In the genomic region with DNA sequence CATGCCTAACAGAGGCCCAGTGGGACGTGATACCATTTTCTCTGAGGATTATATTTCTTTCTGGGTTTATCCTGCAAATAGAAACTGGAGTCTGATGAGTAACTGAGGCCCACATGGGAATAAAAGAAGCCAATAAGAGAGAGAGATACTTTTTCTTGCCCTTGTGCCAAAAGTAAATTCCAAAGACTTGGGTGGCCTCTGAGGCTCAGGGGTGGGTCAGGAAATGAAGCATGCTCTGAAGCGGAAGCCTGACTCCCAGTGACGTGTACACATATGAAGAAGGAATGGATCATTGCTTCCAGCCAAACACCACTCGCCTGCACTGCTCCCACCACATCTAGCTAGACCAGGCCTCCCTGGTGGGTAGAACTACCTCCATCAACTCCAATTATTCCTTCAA, we compare ENCODE assay signal across 14 cellular contexts.
DNase-seq lines count a peak whose midpoint lies in the region; ATAC-seq and TF ChIP-seq lines count a peak whose summit lies in the region.
"Had no signal": no experiment of that assay in that cellular context is flagged by ENCODE, and none has a peak within 500 bp of the region (broad histone marks: within the 10 kb centered on the region; RNA-seq: fewer than 3 reads in every experiment).

No MANE protein-coding gene starts in this region.

- H3K9me3 ChIP-seq in skeletal muscle satellite cell (replicated peaks; ENCODE audit: low read length), result no peaks in the 10 kb centered on the region
- no peaks in the 10 kb centered on the region for H3K9me3 ChIP-seq in smooth muscle cell (replicated peaks; ENCODE audit: low read depth)

- no peaks in the 10 kb centered on the region for H3K9me3 Mint-ChIP-seq in endothelial cell (ENCODE audit: unreplicated experiment)
- H3K9me3 Mint-ChIP-seq: stimulated activated memory B cell treated with anti-CD40 and anti-IgM and Interleukin-4, amounts not matched to agents 10 μg/mL and 1 μg/mL and 100 μg/mL, for 72 hours had no signal

- TF ChIP-seq CTCF in smooth muscle cell (IDR thresholded peaks at IDR 0.05; ENCODE audit: borderline replicate concordance, insufficient read depth, poor library complexity, severe bottlenecking), result no peak
- no peak for TF ChIP-seq CTCF in endothelial cell (IDR thresholded peaks at IDR 0.05; ENCODE audit: unreplicated experiment)

- no peak overlapping the region for H3K4me3 Mint-ChIP-seq in endothelial cell (ENCODE audit: unreplicated experiment)
- H3K4me3 Mint-ChIP-seq: stimulated activated memory B cell treated with anti-CD40 and anti-IgM and Interleukin-4, amounts not matched to agents 10 μg/mL and 1 μg/mL and 100 μg/mL, for 72 hours had no signal

- H3K36me3 Mint-ChIP-seq in endothelial cell (ENCODE audit: low read depth, unreplicated experiment), result no peaks in the 10 kb centered on the region
- H3K36me3 Mint-ChIP-seq: stimulated activated memory B cell treated with anti-CD40 and anti-IgM and Interleukin-4, amounts not matched to agents 10 μg/mL and 1 μg/mL and 100 μg/mL, for 72 hours had no signal

- no peak overlapping the region for H3K27ac Mint-ChIP-seq in endothelial cell (ENCODE audit: unreplicated experiment)
- H3K27ac Mint-ChIP-seq: stimulated activated memory B cell treated with anti-CD40 and anti-IgM and Interleukin-4, amounts not matched to agents 10 μg/mL and 1 μg/mL and 100 μg/mL, for 72 hours had no signal

- H3K36me3 ChIP-seq in skeletal muscle satellite cell (ENCODE audit: insufficient read depth, low read length) (no peaks in the 10 kb centered on the region), smooth muscle cell (ENCODE audit: low read depth) (no peaks in the 10 kb centered on the region)

- H3K79me2 ChIP-seq in smooth muscle cell (ENCODE audit: low read depth), result no peaks in the 10 kb centered on the region

- peaks cover 43% of the 10 kb centered on the region for H3K4me1 ChIP-seq in skeletal muscle satellite cell (ENCODE audit: control insufficient read depth, insufficient read depth, low read length)
- no peaks in the 10 kb centered on the region for H3K4me1 ChIP-seq in smooth muscle cell (ENCODE audit: low read depth)

- H3K4me2 ChIP-seq in skeletal muscle satellite cell (ENCODE audit: low read length), result peak overlapping the region; percentile 5
- no peak overlapping the region for H3K4me2 ChIP-seq in smooth muscle cell

- H3K9ac ChIP-seq in skeletal muscle satellite cell (ENCODE audit: low read depth, low read length) (peak overlapping the region; percentile 54), smooth muscle cell (ENCODE audit: low read depth) (no peak overlapping the region)

- no peak overlapping the region for H2AFZ ChIP-seq in smooth muscle cell (ENCODE audit: low read depth)

- H4K20me1 ChIP-seq in smooth muscle cell (ENCODE audit: low read depth), result no peaks in the 10 kb centered on the region

- H3K4me1 Mint-ChIP-seq in endothelial cell (ENCODE audit: unreplicated experiment), result peaks cover 12% of the 10 kb centered on the region

- no peak for ATAC-seq in HG03469 (IDR thresholded peaks at IDR 0.05; ENCODE audit: unreplicated experiment)
- ATAC-seq: stimulated activated memory B cell treated with anti-CD40 and anti-IgM and Interleukin-4, amounts not matched to agents 10 μg/mL and 1 μg/mL and 100 μg/mL, for 72 hours had no signal

- no peak overlapping the region for H3K27ac ChIP-seq in smooth muscle cell (ENCODE audit: low read depth)

- H3K4me3 ChIP-seq in skeletal muscle satellite cell (ENCODE audit: low read length), result peak overlapping the region; percentile 33
- H3K4me3 ChIP-seq in smooth muscle cell, result no peak overlapping the region

- no peaks in the 10 kb centered on the region for H3F3A ChIP-seq in smooth muscle cell (ENCODE audit: low read depth)

- H3K27me3 Mint-ChIP-seq in endothelial cell (ENCODE audit: unreplicated experiment), result peaks cover 6% of the 10 kb centered on the region
- H3K27me3 Mint-ChIP-seq: stimulated activated memory B cell treated with anti-CD40 and anti-IgM and Interleukin-4, amounts not matched to agents 10 μg/mL and 1 μg/mL and 100 μg/mL, for 72 hours had no signal

- peak; percentile 63 for DNase-seq in H4 (ENCODE audit: low spot score)
- DNase-seq in amniotic epithelial cell (ENCODE audit: low read depth), result peak; percentile 83
- DNase-seq in glomerular visceral epithelial cell (ENCODE audit: extremely low spot score), result peak; percentile 97
- DNase-seq in NCI-H510A (lab: John Stamatoyannopoulos, UW), result no peak
- no peak for DNase-seq in smooth muscle cell (lab: John Stamatoyannopoulos, UW; ENCODE audit: unreplicated experiment)
- no peak for DNase-seq in endothelial cell (ENCODE audit: low spot score)
- DNase-seq: activated CD4-positive, CD25-positive, alpha-beta regulatory T cell; activated effector memory CD4-positive, alpha-beta T cell treated with anti-CD3 and anti-CD28 coated beads, Interleukin-2, amount 50 U/mL, for 16 hours; mesendoderm; NCI-H2081 treated with DMSO at 0.1 percent for 48 hours; stimulated activated CD4-positive, alpha-beta T cell treated with anti-CD3 and anti-CD28 coated beads, Interleukin-15, amount 100 ng/mL, for 24 hours had no signal

- WGBS in smooth muscle cell (ENCODE audit: low lambda C conversion rate), result 68% methylated on average over 4 of the region's 4 CpGs

- H3K27me3 ChIP-seq in skeletal muscle satellite cell (ENCODE audit: control insufficient read depth, insufficient read depth, low read length) (no peaks in the 10 kb centered on the region), smooth muscle cell (ENCODE audit: low read depth) (peaks cover 7% of the 10 kb centered on the region)

Comparison
In these comparisons a context has a peak if more than half of its experiments do, and no peak if none do; other contexts are left out.
1. DNase-seq: peak in H4 (single experiment), amniotic epithelial cell (single experiment) and glomerular visceral epithelial cell (single experiment); none in NCI-H510A (single experiment), smooth muscle cell (single experiment) and endothelial cell (single experiment).